Comparison of ENCODE assay signal across 8 cellular contexts in the genomic region with DNA sequence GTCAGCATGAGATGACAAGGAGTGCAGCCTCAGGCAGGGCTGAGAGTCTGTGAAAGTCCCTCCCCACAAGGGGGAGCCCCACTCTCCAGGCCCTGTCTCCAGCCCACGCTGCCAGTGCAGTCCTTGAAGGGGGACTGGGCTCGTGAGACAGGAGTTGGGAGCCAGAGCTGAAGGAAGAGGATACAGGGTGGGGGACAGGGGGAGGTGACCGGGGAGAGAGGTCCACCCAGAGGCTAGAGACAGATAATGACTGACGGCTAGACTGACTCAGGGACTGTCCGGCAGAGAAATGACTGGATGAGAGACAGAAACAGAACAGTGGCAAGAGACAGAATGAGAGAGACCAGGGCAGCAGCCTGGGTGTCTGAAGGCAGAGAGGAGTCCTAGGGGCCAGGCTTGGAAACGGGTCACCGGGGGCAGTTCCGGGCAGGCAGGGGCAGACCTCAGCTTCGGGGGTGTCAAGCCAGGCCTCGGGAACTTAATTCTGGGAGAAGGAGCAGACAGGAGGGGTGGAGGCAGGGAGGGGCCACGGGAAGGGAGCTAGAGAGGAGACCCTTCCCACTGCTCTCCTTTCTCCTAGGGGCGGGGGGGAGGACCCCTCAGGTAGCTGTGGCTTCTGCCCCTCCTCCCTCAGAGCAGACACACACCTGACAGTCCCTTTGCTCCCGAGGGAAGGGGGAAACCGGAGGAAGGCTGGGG. TPM values are rescaled to one million over a fixed set of nuclear protein-coding genes. Genes with fewer than 3 reads are reported as not detected.
DNase-seq lines count a peak whose midpoint lies in the region; ATAC-seq and TF ChIP-seq lines count a peak whose summit lies in the region.

No MANE protein-coding gene starts in this region.

- H3K4me1 ChIP-seq in colonic mucosa: peaks cover 5% of the 10 kb centered on the region

- no peaks in the 10 kb centered on the region for H3K9me3 ChIP-seq in colonic mucosa

- peak overlapping the region; percentile 57 for H3K4me3 ChIP-seq in colonic mucosa

- H3K27ac ChIP-seq in VCaP: peak overlapping the region; percentile 74; the same call in 1 of the 2 replicates
- no peak overlapping the region for H3K27ac ChIP-seq in colonic mucosa

- H3K36me3 ChIP-seq in colonic mucosa: peaks cover 11% of the 10 kb centered on the region

- H3K27me3 ChIP-seq in colonic mucosa: no peaks in the 10 kb centered on the region

- peak; percentile 89 for TF ChIP-seq CTCF in VCaP (conservative IDR thresholded peaks at IDR 0.05)
- TF ChIP-seq CTCF in colonic mucosa (IDR thresholded peaks at IDR 0.05): peak; percentile 43

- intact Hi-C loops in colonic mucosa (cut with DNase I): no loop called here

- peak overlapping the region; percentile 25 to 77 for H3K9ac ChIP-seq in colonic mucosa (ENCODE audit: low read depth in 2 of 2, low read length in 2 of 2)

- DNase-seq in colonic mucosa (peak; percentile 78), lung microvascular endothelial cell (ENCODE audit: low read depth in 2 of 2) (peak; percentile 48 to 75), NCI-H1694 treated with DMSO at 0.1 percent for 48 hours (lab: John Stamatoyannopoulos, UW) (no peak)
- peak; percentile 39 for DNase-seq in stimulated activated CD8-positive, alpha-beta memory T cell treated with anti-CD3 and anti-CD28 coated beads, Interleukin-15, amount 100 ng/mL, for 1 hour (ENCODE audit: low read depth)

- ATAC-seq in GM18511 (IDR thresholded peaks at IDR 0.05; ENCODE audit: unreplicated experiment) (peak; percentile 69), HG03135 (IDR thresholded peaks at IDR 0.05; ENCODE audit: unreplicated experiment) (peak; percentile 47), HG02970 (IDR thresholded peaks at IDR 0.05; ENCODE audit: low FRiP score, unreplicated experiment) (no peak)

RNA-seq across cellular contexts. Expression of a gene that starts 0.9 kb away (rescaled TPM):
- 10 to 100 TPM in 1 of 2 donors, 1 to 10 TPM in 1; 4.4 to 11.4 TPM for total RNA-seq in colonic mucosa
- total RNA-seq in lung microvascular endothelial cell: 0.60 and 2.0 TPM in 2 replicates

RNA-seq across cellular contexts. Expression of a gene that starts 14.4 kb away (rescaled TPM):
- total RNA-seq in colonic mucosa (not detected), lung microvascular endothelial cell (not detected in 2 replicates)

RNA-seq across cellular contexts. Expression of a gene that starts 21.7 kb away (rescaled TPM):
- total RNA-seq in colonic mucosa (100 to 1,000 TPM in 1 of 2 donors, 10 to 100 TPM in 1; 99.7 to 137 TPM), lung microvascular endothelial cell (183 and 219 TPM in 2 replicates)

RNA-seq across cellular contexts. Expression of a gene that starts 38.5 kb away (rescaled TPM):
- total RNA-seq in colonic mucosa (100 to 1,000 TPM in 1 of 2 donors, 10 to 100 TPM in 1; 99.4 to 154 TPM), lung microvascular endothelial cell (32.7 and 48.6 TPM in 2 replicates)

RNA-seq across cellular contexts. Expression of a gene that starts 38.9 kb away (rescaled TPM):
- total RNA-seq in colonic mucosa (10 to 100 TPM; 56.2 to 59.2 TPM), lung microvascular endothelial cell (41.2 and 45.0 TPM in 2 replicates)
